ENCODE assay signal across 11 cellular contexts in genomic region chr16:25006504-25007055, GRCh38. TPM values are rescaled to one million over a fixed set of nuclear protein-coding genes. Genes with fewer than 3 reads are reported as not detected.
A peak's percentile ranks its signal among the peaks of the same experiment; 100 is the strongest.
DNase-seq lines count a peak whose midpoint lies in the region; ATAC-seq, FAIRE-seq and TF ChIP-seq lines count a peak whose summit lies in the region.
"Had no signal": no experiment of that assay in that cellular context is flagged by ENCODE, and none has a peak within 500 bp of the region (broad histone marks: within the 10 kb centered on the region; RNA-seq: fewer than 3 reads in every experiment).

No MANE protein-coding gene starts in this region.

- H4K20me1 ChIP-seq in astrocyte (ENCODE audit: insufficient read depth, low read length): peaks cover 80% of the 10 kb centered on the region

- H3K4me3 ChIP-seq in astrocyte (ENCODE audit: insufficient read depth, low read depth, low read length): no peak overlapping the region
- no peak overlapping the region for H3K4me3 ChIP-seq in left lung
- no peak overlapping the region for H3K4me3 ChIP-seq in aorta (ENCODE audit: low read length in 2 of 2)

- no peak for FAIRE-seq in astrocyte (lab: Jason Lieb, UNC)
- FAIRE-seq: GM18507 had no signal

- no peak overlapping the region for H3K27ac Mint-ChIP-seq in astrocyte (ENCODE audit: unreplicated experiment)
- H3K27ac Mint-ChIP-seq: activated naive CD8-positive, alpha-beta T cell treated with anti-CD3 and anti-CD28 coated beads, Interleukin-2, amount 10 ng/mL, durations not matched to agents 7 days and 5 days had no signal

- no peaks in the 10 kb centered on the region for H3K27me3 Mint-ChIP-seq in astrocyte (ENCODE audit: low read depth, unreplicated experiment)
- H3K27me3 Mint-ChIP-seq: activated naive CD8-positive, alpha-beta T cell treated with anti-CD3 and anti-CD28 coated beads, Interleukin-2, amount 10 ng/mL, durations not matched to agents 7 days and 5 days had no signal

- no peaks in the 10 kb centered on the region for H3K9me3 Mint-ChIP-seq in astrocyte (ENCODE audit: unreplicated experiment)
- H3K9me3 Mint-ChIP-seq: activated naive CD8-positive, alpha-beta T cell treated with anti-CD3 and anti-CD28 coated beads, Interleukin-2, amount 10 ng/mL, durations not matched to agents 7 days and 5 days had no signal

- TF ChIP-seq CTCF in astrocyte (IDR thresholded peaks at IDR 0.05; ENCODE audit: insufficient read depth, low read depth, low read length): no peak
- TF ChIP-seq CTCF in left lung (IDR thresholded peaks at IDR 0.05): no peak

- peaks cover 9% of the 10 kb centered on the region for H3K4me1 Mint-ChIP-seq in astrocyte (ENCODE audit: low read depth, unreplicated experiment)

- no peak overlapping the region for H3K27ac ChIP-seq in astrocyte (ENCODE audit: low read depth, low read length)
- peak overlapping the region in 1 of 2 donors; percentile 28 for H3K27ac ChIP-seq in left lung
- peak overlapping the region in 1 of 2 donors; percentile 6 for H3K27ac ChIP-seq in aorta (ENCODE audit: low read depth in 1 of 2, low read length in 2 of 2)

- no peaks in the 10 kb centered on the region for H3K27me3 ChIP-seq in astrocyte (ENCODE audit: insufficient read depth, low read length)
- H3K27me3 ChIP-seq in left lung: no peaks in the 10 kb centered on the region
- no peaks in the 10 kb centered on the region for H3K27me3 ChIP-seq in aorta (ENCODE audit: control insufficient read depth in 1 of 2, insufficient read depth in 2 of 2, low read length in 1 of 2)

- H3K36me3 ChIP-seq in astrocyte (ENCODE audit: insufficient read depth, low read length) (no peaks in the 10 kb centered on the region), left lung (no peaks in the 10 kb centered on the region), aorta (ENCODE audit: control insufficient read depth in 1 of 2, insufficient read depth in 2 of 2, low read length in 1 of 2) (no peaks in the 10 kb centered on the region)

- H3K36me3 Mint-ChIP-seq in astrocyte (ENCODE audit: low read depth, unreplicated experiment): peaks cover 8% of the 10 kb centered on the region

- peaks cover 96% of the 10 kb centered on the region for H3K79me2 ChIP-seq in astrocyte (ENCODE audit: insufficient read depth, low read length)

- H3K9me3 ChIP-seq in astrocyte (ENCODE audit: insufficient read depth, low read depth, low read length): no peaks in the 10 kb centered on the region
- no peaks in the 10 kb centered on the region for H3K9me3 ChIP-seq in left lung
- H3K9me3 ChIP-seq in aorta (ENCODE audit: control insufficient read depth, low read length): no peaks in the 10 kb centered on the region

- peaks cover 23% of the 10 kb centered on the region for H3K4me1 ChIP-seq in astrocyte (ENCODE audit: insufficient read depth, low read length)
- H3K4me1 ChIP-seq in left lung: peaks cover 24 to 80% of the 10 kb centered on the region in 2 donors
- peaks cover 0 to 3% of the 10 kb centered on the region in 2 donors for H3K4me1 ChIP-seq in aorta (ENCODE audit: control insufficient read depth in 1 of 2, insufficient read depth in 2 of 2, low read length in 2 of 2)

- WGBS in aorta, 2 donors: 29 to 41% methylated on average over 6 of the region's 6 CpGs

- ATAC-seq in Right ventricle myocardium inferior: peak; percentile 51
- peak; percentile 56 for ATAC-seq in left lung
- ATAC-seq in aorta (ENCODE audit: low FRiP score): peak; percentile 54
- ATAC-seq in HG03457 (IDR thresholded peaks at IDR 0.05; ENCODE audit: unreplicated experiment): no peak

- no peak overlapping the region for H3K4me3 Mint-ChIP-seq in astrocyte (ENCODE audit: unreplicated experiment)
- H3K4me3 Mint-ChIP-seq: activated naive CD8-positive, alpha-beta T cell treated with anti-CD3 and anti-CD28 coated beads, Interleukin-2, amount 10 ng/mL, durations not matched to agents 7 days and 5 days had no signal

- H3K9ac ChIP-seq in astrocyte (ENCODE audit: low read length): no peak overlapping the region

- DNase-seq in Right ventricle myocardium inferior (ENCODE audit: missing footprints) (no peak), cardiac septum (ENCODE audit: low spot score) (no peak), astrocyte (ENCODE audit: low read depth) (peak; percentile 55), left lung (peak in 1 of 2 donors; percentile 54), aorta (no peak), NCI-H2196 treated with DMSO at 0.1 percent for 48 hours (lab: John Stamatoyannopoulos, UW; ENCODE audit: unreplicated experiment) (no peak)
- DNase-seq in activated naive CD4-positive, alpha-beta T cell (lab: John Stamatoyannopoulos, UW): no peak
- DNase-seq: activated naive CD8-positive, alpha-beta T cell treated with anti-CD3 and anti-CD28 coated beads, Interleukin-2, amount 10 ng/mL, durations not matched to agents 7 days and 5 days; NCI-H2029 had no signal

- intact Hi-C loops in Right ventricle myocardium inferior (cut with DNase I) (loop anchor here (5.0 kb wide), 1 partner anchor 41 kb away; no protein-coding TSS in a partner anchor), cardiac septum (cut with DNase I) (no loop called here), left lung (cut with DNase I) (no loop called here), aorta (cut with DNase I) (no loop called here)

- H2AFZ ChIP-seq in astrocyte (ENCODE audit: low read depth, low read length): no peak overlapping the region

- peak overlapping the region; percentile 10 for H3K4me2 ChIP-seq in astrocyte (ENCODE audit: low read length)

RNA-seq across cellular contexts. Expression of gene ARHGAP17, which starts 8.6 kb away (rescaled TPM):
- 58.1 TPM for total RNA-seq in Right ventricle myocardium inferior
- total RNA-seq in cardiac septum: 66.2 TPM
- 71.2 and 75.2 TPM in 2 replicates for total RNA-seq in astrocyte
- total RNA-seq in left lung: 10 to 100 TPM; 58.3 to 86.0 TPM
- 100 to 1,000 TPM in 1 of 2 donors, 10 to 100 TPM in 1; 95.8 to 122 TPM for total RNA-seq in aorta
- polyA plus RNA-seq in aorta: 10 to 100 TPM; 12.9 to 56.7 TPM
